In genomic region chr4:185398618-185399017, GRCh38 we compare ENCODE assay signal across 16 cellular contexts. TPM values are rescaled to one million over a fixed set of nuclear protein-coding genes. Genes with fewer than 3 reads are reported as not detected.
DNase-seq lines count a peak whose midpoint lies in the region; ATAC-seq and TF ChIP-seq lines count a peak whose summit lies in the region.
"Had no signal": no experiment of that assay in that cellular context is flagged by ENCODE, and none has a peak within 500 bp of the region (broad histone marks: within the 10 kb centered on the region; RNA-seq: fewer than 3 reads in every experiment).

No MANE protein-coding gene starts in this region.

- POLR2A ChIA-PET in activated CD8-positive, alpha-beta T cell treated with anti-CD3 and anti-CD28 coated beads for 36 hours (lab: Charles Lee): interaction anchor here (0.6 kb wide), 1 partner anchor 17 kb away, joined by 3 read pairs; no protein-coding TSS in a partner anchor

- H3K4me3 ChIP-seq in left ventricle myocardium inferior (peak overlapping the region; percentile 1), heart left ventricle (no peak overlapping the region)
- H3K4me3 ChIP-seq: cardiac muscle cell, PC-9 had no signal

- CTCF ChIA-PET in activated CD8-positive, alpha-beta T cell treated with anti-CD3 and anti-CD28 coated beads for 36 hours (lab: Charles Lee): interaction anchor here (2.1 kb wide), 1 partner anchor 27 kb away, joined by 7 read pairs; the partner anchor contains the start of gene UFSP2

- H3K27ac ChIP-seq in left ventricle myocardium inferior (replicated peaks) (peak overlapping the region; percentile 100), heart left ventricle (peak overlapping the region in 3 of 12 donors; percentile 5 to 100 (median 21))
- H3K27ac ChIP-seq: PC-9 had no signal

- no peak overlapping the region for H3K27ac Mint-ChIP-seq in activated CD8-positive, alpha-beta T cell treated with anti-CD3 and anti-CD28 coated beads for 36 hours
- no peak overlapping the region for H3K27ac Mint-ChIP-seq in CD14-positive monocyte

- H3K9me3 Mint-ChIP-seq in activated CD8-positive, alpha-beta T cell treated with anti-CD3 and anti-CD28 coated beads for 36 hours: no peaks in the 10 kb centered on the region
- H3K9me3 Mint-ChIP-seq in CD14-positive monocyte: no peaks in the 10 kb centered on the region

- DNase-seq in left ventricle myocardium inferior (no peak), heart left ventricle (no peak), medulla oblongata (ENCODE audit: extremely low spot score) (peak; percentile 27), globus pallidus (ENCODE audit: low spot score) (no peak), inferior parietal cortex (ENCODE audit: extremely low spot score) (no peak), CD14-positive monocyte (ENCODE audit: low spot score) (no peak)
- no peak for DNase-seq in activated CD8-positive, alpha-beta T cell treated with anti-CD3 and anti-CD28 coated beads for 36 hours
- DNase-seq: activated CD4-positive, alpha-beta T cell treated with anti-CD3 and anti-CD28 coated beads for 4 hours; activated effector memory CD4-positive, alpha-beta T cell treated with anti-CD3 and anti-CD28 coated beads, Interleukin-2, amount 50 U/mL, for 16 hours; DMS79; erythroblast; NCI-H226; PC-9; upper lobe of left lung had no signal

- WGBS in heart left ventricle, 4 donors: 31 to 52% (median 38%) methylated on average over 2 of the region's 2 CpGs

- H3K27me3 ChIP-seq in left ventricle myocardium inferior (ENCODE audit: low read depth): no peaks in the 10 kb centered on the region
- no peaks in the 10 kb centered on the region for H3K27me3 ChIP-seq in heart left ventricle
- H3K27me3 ChIP-seq: cardiac muscle cell, upper lobe of left lung had no signal

- TF ChIP-seq CTCF in left ventricle myocardium inferior (IDR thresholded peaks at IDR 0.05; ENCODE audit: borderline replicate concordance) (no peak), heart left ventricle (IDR thresholded peaks at IDR 0.05) (no peak), CD14-positive monocyte (IDR thresholded peaks at IDR 0.05) (no peak)
- TF ChIP-seq CTCF in activated CD8-positive, alpha-beta T cell treated with anti-CD3 and anti-CD28 coated beads for 36 hours (IDR thresholded peaks at IDR 0.05): no peak

- H3K4me1 ChIP-seq in left ventricle myocardium inferior (peaks cover 58% of the 10 kb centered on the region), heart left ventricle (peaks cover 0 to 46% (median 26%) of the 10 kb centered on the region in 12 donors)

- ATAC-seq in heart left ventricle: no peak
- ATAC-seq in activated CD8-positive, alpha-beta T cell treated with anti-CD3 and anti-CD28 coated beads for 36 hours: no peak
- no peak for ATAC-seq in HG02678 (IDR thresholded peaks at IDR 0.05; ENCODE audit: unreplicated experiment)

- peaks cover 39% of the 10 kb centered on the region for H3K4me1 Mint-ChIP-seq in activated CD8-positive, alpha-beta T cell treated with anti-CD3 and anti-CD28 coated beads for 36 hours (ENCODE audit: low read depth)
- peaks cover 18% of the 10 kb centered on the region for H3K4me1 Mint-ChIP-seq in CD14-positive monocyte

- H3K9me3 ChIP-seq in left ventricle myocardium inferior (replicated peaks): no peaks in the 10 kb centered on the region
- H3K9me3 ChIP-seq in heart left ventricle: no peaks in the 10 kb centered on the region
- H3K9me3 ChIP-seq: upper lobe of left lung had no signal

- peak overlapping the region; percentile 94 for H3K4me3 Mint-ChIP-seq in activated CD8-positive, alpha-beta T cell treated with anti-CD3 and anti-CD28 coated beads for 36 hours
- H3K4me3 Mint-ChIP-seq in CD14-positive monocyte: no peak overlapping the region

- peaks cover 57% of the 10 kb centered on the region for H3K36me3 Mint-ChIP-seq in activated CD8-positive, alpha-beta T cell treated with anti-CD3 and anti-CD28 coated beads for 36 hours (ENCODE audit: low read depth)
- peaks cover 38 to 56% of the 10 kb centered on the region in 2 donors for H3K36me3 Mint-ChIP-seq in CD14-positive monocyte

- TF ChIP-seq POLR2A in heart left ventricle (IDR thresholded peaks at IDR 0.05): no peak

- H3K36me3 ChIP-seq in left ventricle myocardium inferior (peaks cover 50% of the 10 kb centered on the region), heart left ventricle (peaks cover 0 to 56% (median 48%) of the 10 kb centered on the region in 9 donors)

- intact Hi-C loops in left ventricle myocardium inferior (cut with micrococcal nuclease) (no loop called here), heart left ventricle (cut with DNase I) (loop anchor here in 7 of 10 donors (5.0 to 10.0 kb wide), 5 partner anchors 184 to 196 kb away; partner anchors contain the start of genes SNX25 (in 3 of the 7) and CFAP97 (in 2 of the 7)), CD14-positive monocyte (cut with micrococcal nuclease) (no loop called here)
- intact Hi-C loops in activated CD8-positive, alpha-beta T cell treated with anti-CD3 and anti-CD28 coated beads for 36 hours (cut with micrococcal nuclease): loop anchor here (10.0 kb wide), 1 partner anchor 194 kb away; the partner anchor contains the start of genes CFAP97 and SNX25

- no peaks in the 10 kb centered on the region for H3K27me3 Mint-ChIP-seq in activated CD8-positive, alpha-beta T cell treated with anti-CD3 and anti-CD28 coated beads for 36 hours
- H3K27me3 Mint-ChIP-seq in CD14-positive monocyte (ENCODE audit: low read depth in 3 of 3): peaks cover 9 to 10% (median 10%) of the 10 kb centered on the region in 3 donors

RNA-seq across cellular contexts. Expression of gene ANKRD37, which starts 2.0 kb away (rescaled TPM):
- total RNA-seq in left ventricle myocardium inferior: 18.0 TPM
- total RNA-seq in heart left ventricle: 10 to 100 TPM in 7 of 9 donors, 1 to 10 TPM in 2; 8.4 to 21.3 (median 12.2) TPM
- 10 to 100 TPM; 11.8 to 30.6 TPM for polyA plus RNA-seq in heart left ventricle
- 10 to 100 TPM; 51.2 to 54.6 TPM for total RNA-seq in activated CD8-positive, alpha-beta T cell treated with anti-CD3 and anti-CD28 coated beads for 36 hours
- 1 to 10 TPM; 4.2 to 5.4 TPM for polyA plus RNA-seq in CD14-positive monocyte

RNA-seq across cellular contexts. Expression of gene LRP2BP, which starts 2.9 kb away (rescaled TPM):
- total RNA-seq in left ventricle myocardium inferior: 2.8 TPM
- total RNA-seq in heart left ventricle: 1 to 10 TPM in 8 of 9 donors, under 1 TPM in 1; 0.80 to 3.5 (median 1.3) TPM
- 1 to 10 TPM in 1 of 2 donors, under 1 TPM in 1; 0.62 to 1.2 TPM for polyA plus RNA-seq in heart left ventricle
- 1 to 10 TPM; 1.1 to 1.2 TPM for total RNA-seq in activated CD8-positive, alpha-beta T cell treated with anti-CD3 and anti-CD28 coated beads for 36 hours
- under 1 TPM; 0.09 to 0.10 TPM for polyA plus RNA-seq in CD14-positive monocyte

RNA-seq across cellular contexts. Expression of gene UFSP2, which starts 27.1 kb away (rescaled TPM):
- total RNA-seq in left ventricle myocardium inferior (51.2 TPM), heart left ventricle (10 to 100 TPM; 25.2 to 52.4 (median 35.1) TPM)
- polyA plus RNA-seq in heart left ventricle (10 to 100 TPM; 17.7 to 35.0 TPM), CD14-positive monocyte (10 to 100 TPM; 13.8 to 23.5 TPM)
- 10 to 100 TPM; 32.0 to 36.1 TPM for total RNA-seq in activated CD8-positive, alpha-beta T cell treated with anti-CD3 and anti-CD28 coated beads for 36 hours

Comparison
In these comparisons a context has a peak if more than half of its experiments do, and no peak if none do; other contexts are left out.
1. intact Hi-C loops: an anchor here in heart left ventricle (5.0 to 10.0 kb wide) and activated CD8-positive, alpha-beta T cell treated with anti-CD3 and anti-CD28 coated beads for 36 hours (10.0 kb wide); none called in left ventricle myocardium inferior and CD14-positive monocyte.